Comparison of ENCODE assay signal across 8 cellular contexts in genomic region chr4:141133146-141134006, GRCh38. TPM values are rescaled to one million over a fixed set of nuclear protein-coding genes. Genes with fewer than 3 reads are reported as not detected.
A peak's percentile ranks its signal among the peaks of the same experiment; 100 is the strongest.
DNase-seq lines count a peak whose midpoint lies in the region; ATAC-seq and TF ChIP-seq lines count a peak whose summit lies in the region.

RNF150 (minus strand) TSS chr4:141133469.

- H3K79me2 ChIP-seq in fibroblast of lung (ENCODE audit: control insufficient read depth, insufficient read depth, low read length): no peaks in the 10 kb centered on the region

- peak; percentile 85 for TF ChIP-seq CTCF in BJ (IDR thresholded peaks at IDR 0.05; ENCODE audit: insufficient read depth, low read depth, low read length)
- peak; percentile 85 to 86 for TF ChIP-seq CTCF in fibroblast of lung (conservative IDR thresholded peaks at IDR 0.05 in 1 of 2, IDR thresholded peaks at IDR 0.05 in 1 of 2; ENCODE audit: low read depth in 1 of 2, low read length in 2 of 2)

- H3K4me3 Mint-ChIP-seq in stimulated activated naive CD8-positive, alpha-beta T cell treated with anti-CD3 and anti-CD28 coated beads, Interleukin-15, amount 100 ng/mL, for 72 hours: peak within 1 kb of the TSS; percentile 81 to 88

- H3K9me3 ChIP-seq in fibroblast of lung (ENCODE audit: control insufficient read depth, insufficient read depth, low read depth, low read length) (no peaks in the 10 kb centered on the region), mucosa of rectum (ENCODE audit: control insufficient read depth in 2 of 2, low read length in 2 of 2) (no peaks in the 10 kb centered on the region)

- H3K27ac Mint-ChIP-seq in stimulated activated naive CD8-positive, alpha-beta T cell treated with anti-CD3 and anti-CD28 coated beads, Interleukin-15, amount 100 ng/mL, for 72 hours: no peak within 1 kb of the TSS

- H3K4me3 ChIP-seq in BJ (ENCODE audit: low read depth, low read length) (peak within 1 kb of the TSS; percentile 97), fibroblast of lung (replicated peaks in 1 of 4; ENCODE audit: control extremely low read depth in 1 of 4, insufficient read depth in 1 of 4, low read depth in 3 of 4, low read length in 4 of 4) (peak within 1 kb of the TSS; percentile 67 to 84 (median 74)), mucosa of rectum (ENCODE audit: low read length in 2 of 2) (peak within 1 kb of the TSS; percentile 62 to 67)

- H3K9me3 Mint-ChIP-seq in stimulated activated naive CD8-positive, alpha-beta T cell treated with anti-CD3 and anti-CD28 coated beads, Interleukin-15, amount 100 ng/mL, for 72 hours: no peaks in the 10 kb centered on the region

- H3K27me3 Mint-ChIP-seq in stimulated activated naive CD8-positive, alpha-beta T cell treated with anti-CD3 and anti-CD28 coated beads, Interleukin-15, amount 100 ng/mL, for 72 hours: peaks cover 87% of the 10 kb centered on the region

- peak within 1 kb of the TSS; percentile 65 for H3K9ac ChIP-seq in fibroblast of lung (ENCODE audit: insufficient read depth, low read length)
- H3K9ac ChIP-seq in mucosa of rectum (ENCODE audit: low read depth in 1 of 2, low read length in 2 of 2): peak within 1 kb of the TSS in 1 of 2 donors; percentile 51

- ATAC-seq in GM19025 (IDR thresholded peaks at IDR 0.05; ENCODE audit: low read depth, unreplicated experiment) (peak; percentile 41), HG03354 (IDR thresholded peaks at IDR 0.05; ENCODE audit: poor library complexity, severe bottlenecking, unreplicated experiment) (peak; percentile 74)
- peak; percentile 81 for ATAC-seq in stimulated activated naive CD8-positive, alpha-beta T cell treated with anti-CD3 and anti-CD28 coated beads, Interleukin-15, amount 100 ng/mL, for 72 hours

- H3K4me1 ChIP-seq in fibroblast of lung (ENCODE audit: control insufficient read depth, extremely low read depth, insufficient read depth, low read length): peaks cover 2% of the 10 kb centered on the region
- H3K4me1 ChIP-seq in mucosa of rectum (ENCODE audit: control insufficient read depth in 2 of 2, insufficient read depth in 2 of 2, low read length in 2 of 2): no peaks in the 10 kb centered on the region

- CTCF ChIA-PET in BJ (lab: Yijun Ruan, JAX): interaction anchor here (0.6 to 5.8 kb wide), 53 partner anchors 10 to 1691 kb away, joined by 3 to 88 read pairs (median 4); no protein-coding TSS in a partner anchor

- H3K27me3 ChIP-seq in BJ (ENCODE audit: control insufficient read depth, insufficient read depth, low read length) (no peaks in the 10 kb centered on the region), fibroblast of lung (ENCODE audit: control insufficient read depth, insufficient read depth, low read length) (peaks cover 3% of the 10 kb centered on the region), mucosa of rectum (ENCODE audit: control insufficient read depth in 2 of 2, insufficient read depth in 2 of 2, low read length in 2 of 2) (peaks cover 8 to 24% of the 10 kb centered on the region in 2 donors)

- POLR2A ChIA-PET in BJ (lab: Charles Lee): interaction anchor here (0.7 kb wide), 1 partner anchor 257 kb away, joined by 12 read pairs; no protein-coding TSS in a partner anchor

- no peaks in the 10 kb centered on the region for H4K20me1 ChIP-seq in fibroblast of lung (ENCODE audit: control insufficient read depth, extremely low read depth, insufficient read depth, low read length)

- H3K27ac ChIP-seq in fibroblast of lung (ENCODE audit: insufficient read depth, low read length): peak within 1 kb of the TSS; percentile 38
- peak within 1 kb of the TSS in 1 of 2 donors; percentile 24 for H3K27ac ChIP-seq in mucosa of rectum (ENCODE audit: low read depth in 2 of 2, low read length in 2 of 2)

- H3K4me1 Mint-ChIP-seq in stimulated activated naive CD8-positive, alpha-beta T cell treated with anti-CD3 and anti-CD28 coated beads, Interleukin-15, amount 100 ng/mL, for 72 hours: peaks cover 16% of the 10 kb centered on the region

- peak; percentile 71 for DNase-seq in BJ (ENCODE audit: low read depth)
- DNase-seq in NCI-H446 (lab: John Stamatoyannopoulos, UW): peak; percentile 85 to 92
- peak; percentile 22 for DNase-seq in activated T-cell treated with anti-CD3 and anti-CD28 coated beads, Interleukin-2, amount 50 U/mL, for 1 hour
- peak; percentile 92 to 95 for DNase-seq in fibroblast of lung (ENCODE audit: low read depth in 2 of 2)
- DNase-seq in stimulated activated naive CD8-positive, alpha-beta T cell treated with anti-CD3 and anti-CD28 coated beads, Interleukin-15, amount 100 ng/mL, for 72 hours: peak; percentile 51 to 66

- peak within 1 kb of the TSS; percentile 96 for H2AFZ ChIP-seq in fibroblast of lung (ENCODE audit: low read length)

- peak within 1 kb of the TSS; percentile 97 for H3K4me2 ChIP-seq in fibroblast of lung (ENCODE audit: extremely low read depth, insufficient read depth, low read length)

- H3K36me3 ChIP-seq in BJ (ENCODE audit: control insufficient read depth, insufficient read depth, low read length): no peaks in the 10 kb centered on the region
- no peaks in the 10 kb centered on the region for H3K36me3 ChIP-seq in fibroblast of lung (ENCODE audit: control insufficient read depth, insufficient read depth, low read length)
- no peaks in the 10 kb centered on the region for H3K36me3 ChIP-seq in mucosa of rectum (ENCODE audit: control insufficient read depth in 2 of 2, insufficient read depth in 2 of 2, low read length in 2 of 2)

RNA-seq across cellular contexts. Expression of gene RNF150, which starts in this region (rescaled TPM):
- polyA plus RNA-seq in BJ (2011; rRNA removed) (39.4 and 47.7 TPM in 2 replicates), fibroblast of lung (1.3 and 5.6 TPM in 2 replicates)
- polyA minus RNA-seq in BJ (2011; rRNA and poly(A)+ RNA removed): 95.5 and 95.6 TPM in 2 replicates
- 0.51 and 0.66 TPM in 2 replicates for total RNA-seq in fibroblast of lung
- polyA plus RNA-seq in fibroblast of lung (2012): 1.0 and 5.1 TPM in 2 replicates
- 6.5 and 14.0 TPM in 2 replicates for polyA minus RNA-seq in fibroblast of lung (ENCODE audit: low replicate concordance)

Comparison
In these comparisons a context has a peak if more than half of its experiments do, and no peak if none do; other contexts are left out.
1. DNase-seq: peak in every context shown above with its lines; median percentile 94 in fibroblast of lung; 88 in NCI-H446; 71 in BJ; 58 in stimulated activated naive CD8-positive, alpha-beta T cell treated with anti-CD3 and anti-CD28 coated beads, Interleukin-15, amount 100 ng/mL, for 72 hours; 22 in activated T-cell treated with anti-CD3 and anti-CD28 coated beads, Interleukin-2, amount 50 U/mL, for 1 hour.